35 cellular contexts compared by ENCODE assay signal in genomic region chr4:26791346-26791745, GRCh38.
"Had no signal": no experiment of that assay in that cellular context is flagged by ENCODE, and none has a peak within 500 bp of the region (broad histone marks: within the 10 kb centered on the region; RNA-seq: fewer than 3 reads in every experiment).

No MANE protein-coding gene starts in this region.

- H3K27ac ChIP-seq: ascending aorta, cardiac muscle cell, VCaP had no signal

- H3K36me3 Mint-ChIP-seq: activated CD8-positive, alpha-beta memory T cell treated with anti-CD3 and anti-CD28 coated beads, Interleukin-2, amount 10 ng/mL, durations not matched to agents 7 days and 5 days; activated naive CD4-positive, alpha-beta T cell treated with anti-CD3 and anti-CD28 coated beads, Interleukin-2, amount 10 ng/mL, durations not matched to agents 7 days and 5 days; activated naive CD4-positive, alpha-beta T cell treated with anti-CD3 and anti-CD28 coated beads, Interleukin-2, amount 50 U/mL, for 24 hours; activated naive CD8-positive, alpha-beta T cell treated with anti-CD3 and anti-CD28 coated beads, Interleukin-2, amount 10 ng/mL, durations not matched to agents 7 days and 5 days had no signal

- H3K27me3 ChIP-seq: ascending aorta, cardiac muscle cell had no signal

- H3K4me3 ChIP-seq: ascending aorta, cardiac muscle cell had no signal

- ATAC-seq: activated CD8-positive, alpha-beta memory T cell treated with anti-CD3 and anti-CD28 coated beads, Interleukin-2, amount 10 ng/mL, durations not matched to agents 7 days and 5 days; activated CD8-positive, alpha-beta T cell treated with anti-CD3 and anti-CD28 coated beads, Interleukin-2, amount 10 ng/mL, durations not matched to agents 7 days and 5 days; activated naive CD8-positive, alpha-beta T cell treated with anti-CD3 and anti-CD28 coated beads, Interleukin-2, amount 50 U/mL, for 24 hours; activated T-cell treated with anti-CD3 and anti-CD28 coated beads, Interleukin-2, amount 50 U/mL, for 72 hours had no signal

- DNase-seq: activated B cell treated with CpG ODN at 0.5 μM for 24 hours; activated CD4-positive, alpha-beta memory T cell treated with anti-CD3 and anti-CD28 coated beads, Interleukin-2, amount 10 ng/mL, durations not matched to agents 7 days and 5 days; activated CD4-positive, alpha-beta T cell treated with anti-CD3 and anti-CD28 coated beads for 4 hours; activated CD4-positive, alpha-beta T cell treated with anti-CD3 and anti-CD28 coated beads, Interleukin-2, amount 10 ng/mL, durations not matched to agents 24 days and 14 days; activated CD4-positive, alpha-beta T cell treated with anti-CD3 and anti-CD28 coated beads, Interleukin-2, amount 50 U/mL, for 1 hour; activated CD4-positive, alpha-beta T cell treated with anti-CD3 and anti-CD28 coated beads, Interleukin-2, amount 50 U/mL, for 4 hours; activated CD4-positive, CD25-positive, alpha-beta regulatory T cell treated with anti-CD3 and anti-CD28 coated beads, Interleukin-2, amount 50 U/mL, for 72 hours; activated CD8-positive, alpha-beta memory T cell treated with anti-CD3 and anti-CD28 coated beads for 24 hours; activated CD8-positive, alpha-beta memory T cell treated with anti-CD3 and anti-CD28 coated beads, Interleukin-2, amount 10 ng/mL, durations not matched to agents 7 days and 5 days; activated CD8-positive, alpha-beta memory T cell treated with anti-CD3 and anti-CD28 coated beads, Interleukin-2, amount 50 U/mL, for 48 hours; activated CD8-positive, alpha-beta T cell treated with anti-CD3 and anti-CD28 coated beads, Interleukin-2, amount 10 ng/mL, durations not matched to agents 7 days and 5 days; activated effector memory CD4-positive, alpha-beta T cell treated with Interleukin-2 at 50 U/mL for 16 hours; activated gamma-delta T cell; activated naive CD4-positive, alpha-beta T cell treated with anti-CD3 and anti-CD28 coated beads, Interleukin-2, amount 10 ng/mL, durations not matched to agents 7 days and 5 days; activated naive CD4-positive, alpha-beta T cell treated with Interleukin-2 at 50 U/mL for 16 hours; activated naive CD8-positive, alpha-beta T cell treated with anti-CD3 and anti-CD28 coated beads, Interleukin-2, amount 10 ng/mL, durations not matched to agents 7 days and 5 days; activated naive CD8-positive, alpha-beta T cell treated with anti-CD3 and anti-CD28 coated beads, Interleukin-2, amount 50 U/mL, for 24 hours; activated T-cell treated with anti-CD3 and anti-CD28 coated beads, Interleukin-2, amount 50 U/mL, for 24 hours; activated T-cell treated with anti-CD3 and anti-CD28 coated beads, Interleukin-2, amount 50 U/mL, for 72 hours; amygdala; anterior cingulate cortex; T-helper 1 cell; T-helper 2 cell; T-helper 9 cell had no signal

- H3K9me3 ChIP-seq: ascending aorta had no signal

- H3K9me3 Mint-ChIP-seq: activated naive CD4-positive, alpha-beta T cell treated with anti-CD3 and anti-CD28 coated beads, Interleukin-2, amount 50 U/mL, for 24 hours; activated naive CD8-positive, alpha-beta T cell treated with anti-CD3 and anti-CD28 coated beads, Interleukin-2, amount 50 U/mL, for 24 hours; activated T-cell treated with anti-CD3 and anti-CD28 coated beads, Interleukin-2, amount 50 U/mL, for 24 hours; activated T-helper 1 cell treated with anti-CD3 and anti-CD28 coated beads, Interleukin-12 subunit alpha, Interleukin-12 subunit beta, Interleukin-2, Interleukin-4 antibody, amounts not matched to agents 30 ng/mL and 10 ng/mL and 1 ng/mL, durations not matched to agents 14 hours and 24 hours and 36 hours; central memory CD8-positive, alpha-beta T cell; T-helper 1 cell treated with Interleukin-12 subunit alpha and Interleukin-12 subunit beta and Interleukin-4 antibody, amounts not matched to agents 30 μg/mL and 1 μg/mL, for 36 hours; T-helper 2 cell treated with Interferon-gamma antibody and Interleukin-4, amounts not matched to agents 5 μg/mL and 100 μg/mL, for 36 hours had no signal

- H3K27ac Mint-ChIP-seq: activated B cell treated with CpG ODN at 0.5 μM for 24 hours; activated CD4-positive, alpha-beta memory T cell treated with anti-CD3 and anti-CD28 coated beads, Interleukin-2, amount 10 ng/mL, durations not matched to agents 7 days and 5 days; activated CD4-positive, alpha-beta T cell treated with anti-CD3 and anti-CD28 coated beads, Interleukin-2, amount 10 ng/mL, durations not matched to agents 24 days and 14 days; activated CD8-positive, alpha-beta memory T cell treated with anti-CD3 and anti-CD28 coated beads, Interleukin-2, amount 10 ng/mL, durations not matched to agents 7 days and 5 days; activated CD8-positive, alpha-beta T cell treated with anti-CD3 and anti-CD28 coated beads, Interleukin-2, amount 10 ng/mL, durations not matched to agents 7 days and 5 days; activated naive CD4-positive, alpha-beta T cell treated with anti-CD3 and anti-CD28 coated beads, Interleukin-2, amount 10 ng/mL, durations not matched to agents 7 days and 5 days; activated naive CD4-positive, alpha-beta T cell treated with anti-CD3 and anti-CD28 coated beads, Interleukin-2, amount 50 U/mL, for 24 hours; activated naive CD8-positive, alpha-beta T cell; activated naive CD8-positive, alpha-beta T cell treated with anti-CD3 and anti-CD28 coated beads, Interleukin-2, amount 10 ng/mL, durations not matched to agents 7 days and 5 days; activated naive CD8-positive, alpha-beta T cell treated with anti-CD3 and anti-CD28 coated beads, Interleukin-2, amount 50 U/mL, for 24 hours; activated T-cell treated with anti-CD3 and anti-CD28 coated beads, Interleukin-2, amount 50 U/mL, for 24 hours; activated T-cell treated with anti-CD3 and anti-CD28 coated beads, Interleukin-2, amount 50 U/mL, for 72 hours; activated T-helper 1 cell treated with anti-CD3 and anti-CD28 coated beads, Interleukin-12 subunit alpha, Interleukin-12 subunit beta, Interleukin-2, Interleukin-4 antibody, amounts not matched to agents 30 ng/mL and 10 ng/mL and 1 ng/mL, durations not matched to agents 14 hours and 24 hours and 36 hours; activated T-helper 2 cell treated with anti-CD3 and anti-CD28 coated beads, Interferon-gamma antibody, Interleukin-2, Interleukin-4, amounts not matched to agents 10 μg/mL and 5 μg/mL and 100 μg/mL, durations not matched to agents 14 hours and 24 hours and 36 hours; T-helper 1 cell treated with Interleukin-12 subunit alpha and Interleukin-12 subunit beta and Interleukin-4 antibody, amounts not matched to agents 30 μg/mL and 1 μg/mL, for 36 hours; T-helper 2 cell treated with Interferon-gamma antibody and Interleukin-4, amounts not matched to agents 5 μg/mL and 100 μg/mL, for 36 hours had no signal

- H3K4me3 Mint-ChIP-seq: activated B cell treated with CpG ODN at 0.5 μM for 24 hours; activated CD4-positive, alpha-beta memory T cell treated with anti-CD3 and anti-CD28 coated beads, Interleukin-2, amount 10 ng/mL, durations not matched to agents 7 days and 5 days; activated CD4-positive, alpha-beta T cell treated with anti-CD3 and anti-CD28 coated beads, Interleukin-2, amount 10 ng/mL, durations not matched to agents 24 days and 14 days; activated CD8-positive, alpha-beta memory T cell treated with anti-CD3 and anti-CD28 coated beads, Interleukin-2, amount 10 ng/mL, durations not matched to agents 7 days and 5 days; activated CD8-positive, alpha-beta T cell treated with anti-CD3 and anti-CD28 coated beads, Interleukin-2, amount 10 ng/mL, durations not matched to agents 7 days and 5 days; activated naive CD4-positive, alpha-beta T cell treated with anti-CD3 and anti-CD28 coated beads, Interleukin-2, amount 10 ng/mL, durations not matched to agents 7 days and 5 days; activated naive CD4-positive, alpha-beta T cell treated with anti-CD3 and anti-CD28 coated beads, Interleukin-2, amount 50 U/mL, for 24 hours; activated naive CD8-positive, alpha-beta T cell; activated naive CD8-positive, alpha-beta T cell treated with anti-CD3 and anti-CD28 coated beads, Interleukin-2, amount 10 ng/mL, durations not matched to agents 7 days and 5 days; activated naive CD8-positive, alpha-beta T cell treated with anti-CD3 and anti-CD28 coated beads, Interleukin-2, amount 50 U/mL, for 24 hours; activated T-cell treated with anti-CD3 and anti-CD28 coated beads, Interleukin-2, amount 50 U/mL, for 24 hours; activated T-cell treated with anti-CD3 and anti-CD28 coated beads, Interleukin-2, amount 50 U/mL, for 72 hours; activated T-helper 1 cell treated with anti-CD3 and anti-CD28 coated beads, Interleukin-12 subunit alpha, Interleukin-12 subunit beta, Interleukin-2, Interleukin-4 antibody, amounts not matched to agents 30 ng/mL and 10 ng/mL and 1 ng/mL, durations not matched to agents 14 hours and 24 hours and 36 hours; brain; central memory CD8-positive, alpha-beta T cell; T-helper 1 cell treated with Interleukin-12 subunit alpha and Interleukin-12 subunit beta and Interleukin-4 antibody, amounts not matched to agents 30 μg/mL and 1 μg/mL, for 36 hours; T-helper 2 cell treated with Interferon-gamma antibody and Interleukin-4, amounts not matched to agents 5 μg/mL and 100 μg/mL, for 36 hours had no signal

- H3K36me3 ChIP-seq: ascending aorta, cardiac muscle cell had no signal

- H3K27me3 Mint-ChIP-seq: activated CD4-positive, alpha-beta memory T cell treated with anti-CD3 and anti-CD28 coated beads, Interleukin-2, amount 10 ng/mL, durations not matched to agents 7 days and 5 days; activated naive CD4-positive, alpha-beta T cell treated with anti-CD3 and anti-CD28 coated beads, Interleukin-2, amount 50 U/mL, for 24 hours; activated T-cell treated with anti-CD3 and anti-CD28 coated beads, Interleukin-2, amount 50 U/mL, for 24 hours had no signal
